ENCODE assay signal across 19 cellular contexts in genomic region chr19:31418692-31419430, GRCh38.
"Had no signal": no experiment of that assay in that cellular context is flagged by ENCODE, and none has a peak within 500 bp of the region (broad histone marks: within the 10 kb centered on the region; RNA-seq: fewer than 3 reads in every experiment).

No MANE protein-coding gene starts in this region.

- ATAC-seq: activated CD4-positive, CD25-positive, alpha-beta regulatory T cell treated with anti-CD3 and anti-CD28 coated beads, Interleukin-2, amount 50 U/mL, for 24 hours; activated naive CD8-positive, alpha-beta T cell treated with anti-CD3 and anti-CD28 coated beads, Interleukin-2, amount 50 U/mL, for 24 hours; heart right ventricle; mucosa of descending colon; natural killer cell treated with Interleukin-12 subunit alpha and Interleukin-12 subunit beta and Interleukin-15 and Interleukin-18, amount 100 ng/mL, for 72 hours had no signal

- H3K27ac ChIP-seq: breast epithelium, epithelial cell of prostate, esophagus squamous epithelium, heart right ventricle, left ventricle myocardium inferior, spleen, tibial nerve had no signal

- DNase-seq: activated CD4-positive, alpha-beta memory T cell treated with anti-CD3 and anti-CD28 coated beads for 36 hours; activated CD4-positive, alpha-beta T cell treated with anti-CD3 and anti-CD28 coated beads, Interleukin-2, amount 10 ng/mL, durations not matched to agents 24 days and 14 days; activated naive CD8-positive, alpha-beta T cell treated with anti-CD3 and anti-CD28 coated beads, Interleukin-2, amount 50 U/mL, for 24 hours; activated T-cell treated with anti-CD3 and anti-CD28 coated beads, Interleukin-2, amount 50 U/mL, for 48 hours; esophagus squamous epithelium; foreskin melanocyte; heart right ventricle; left ventricle myocardium inferior; mucosa of descending colon; right cardiac atrium; spleen; stimulated activated naive CD4-positive, alpha-beta T cell; T-helper 1 cell had no signal

- H3K4me1 ChIP-seq: breast epithelium, esophagus squamous epithelium, heart right ventricle, left ventricle myocardium inferior, spleen, tibial nerve had no signal

- H3K4me3 ChIP-seq: breast epithelium, esophagus squamous epithelium, heart right ventricle, left ventricle myocardium inferior, lung, mucosa of descending colon, spleen, tibial nerve had no signal

- H3K27me3 ChIP-seq: esophagus squamous epithelium had no signal

- H3K9me3 ChIP-seq: breast epithelium, esophagus squamous epithelium, heart right ventricle, left ventricle myocardium inferior, mucosa of descending colon, spleen, tibial nerve had no signal

- H3K36me3 ChIP-seq: breast epithelium, esophagus squamous epithelium, heart right ventricle, left ventricle myocardium inferior, spleen, tibial nerve had no signal
